Comparison of ENCODE assay signal across 8 cellular contexts in genomic region chr11:2888266-2888968, GRCh38. TPM values are rescaled to one million over a fixed set of nuclear protein-coding genes. Genes with fewer than 3 reads are reported as not detected.
DNase-seq lines count a peak whose midpoint lies in the region; ATAC-seq and TF ChIP-seq lines count a peak whose summit lies in the region.

No MANE protein-coding gene starts in this region.

- H3K27me3 ChIP-seq in CD4-positive, alpha-beta T cell (ENCODE audit: control insufficient read depth, insufficient read depth, low read length) = no peaks in the 10 kb centered on the region
- no peaks in the 10 kb centered on the region for H3K27me3 ChIP-seq in lung (ENCODE audit: control insufficient read depth, insufficient read depth)

- DNase-seq in CD4-positive, alpha-beta T cell = peak; percentile 77 to 90 (median 83)
- DNase-seq in NCI-H82 (lab: John Stamatoyannopoulos, UW) (peak; percentile 81), dermis microvascular lymphatic vessel endothelial cell (ENCODE audit: low read depth in 2 of 2) (peak; percentile 72 to 80), lung (ENCODE audit: low spot score) (peak; percentile 94)
- peak; percentile 90 for DNase-seq in activated CD4-positive, alpha-beta memory T cell treated with anti-CD3 and anti-CD28 coated beads for 36 hours
- DNase-seq in stimulated activated CD8-positive, alpha-beta memory T cell treated with anti-CD3 and anti-CD28 coated beads, Interleukin-12 subunit alpha, Interleukin-12 subunit beta, amount 100 ng/mL, for 1 hour (ENCODE audit: low read depth) = peak; percentile 80

- H3K9me3 Mint-ChIP-seq in CD4-positive, alpha-beta T cell = no peaks in the 10 kb centered on the region
- no peaks in the 10 kb centered on the region for H3K9me3 Mint-ChIP-seq in activated CD4-positive, alpha-beta memory T cell treated with anti-CD3 and anti-CD28 coated beads for 36 hours

- CTCF ChIA-PET in CD4-positive, alpha-beta T cell (lab: Charles Lee) = interaction anchor here (0.7 to 9.0 kb wide), 13 partner anchors 10 to 583 kb away, joined by 3 to 158 read pairs (median 4); partner anchors contain the start of gene TRPM5
- CTCF ChIA-PET in activated CD4-positive, alpha-beta memory T cell treated with anti-CD3 and anti-CD28 coated beads for 36 hours (lab: Charles Lee) = interaction anchor here (0.5 to 13.2 kb wide), 33 partner anchors 8 to 661 kb away, joined by 3 to 532 read pairs (median 4); partner anchors contain the start of genes KCNQ1 and PHLDA2

- WGBS in lung, 2 donors = 32 to 33% methylated on average over 25 of the region's 25 CpGs

- H3K4me3 ChIP-seq in lung = no peak overlapping the region

- peak; percentile 32 for ATAC-seq in CD4-positive, alpha-beta T cell (ENCODE audit: poor library complexity)
- ATAC-seq in HG02852 (IDR thresholded peaks at IDR 0.05; ENCODE audit: unreplicated experiment) (peak; percentile 31), lung (ENCODE audit: insufficient read depth, low FRiP score) (peak; percentile 43), HG02571 (IDR thresholded peaks at IDR 0.05; ENCODE audit: unreplicated experiment) (no peak)

- no peaks in the 10 kb centered on the region for H3K9me3 ChIP-seq in CD4-positive, alpha-beta T cell (ENCODE audit: control insufficient read depth, low read length)
- H3K9me3 ChIP-seq in lung (ENCODE audit: control insufficient read depth in 2 of 2, insufficient read depth in 1 of 2, low read length in 1 of 2) = no peaks in the 10 kb centered on the region

- no peaks in the 10 kb centered on the region for H3K36me3 ChIP-seq in lung (ENCODE audit: control insufficient read depth in 2 of 2, insufficient read depth in 2 of 2, low read length in 2 of 2)

- H3K36me3 Mint-ChIP-seq in CD4-positive, alpha-beta T cell (ENCODE audit: low read depth) = no peaks in the 10 kb centered on the region
- H3K36me3 Mint-ChIP-seq in activated CD4-positive, alpha-beta memory T cell treated with anti-CD3 and anti-CD28 coated beads for 36 hours = no peaks in the 10 kb centered on the region

- peaks cover 0 to 16% of the 10 kb centered on the region in 2 donors for H3K4me1 ChIP-seq in lung (ENCODE audit: control insufficient read depth in 2 of 2, insufficient read depth in 2 of 2, low read length in 2 of 2)

- peak; percentile 96 for TF ChIP-seq CTCF in CD4-positive, alpha-beta T cell (IDR thresholded peaks at IDR 0.05)
- TF ChIP-seq CTCF in lung (IDR thresholded peaks at IDR 0.05; ENCODE audit: control extremely low read depth, extremely low read depth) = peak; percentile 99

- POLR2A ChIA-PET in CD4-positive, alpha-beta T cell (lab: Charles Lee) = interaction anchor here (1.0 to 2.4 kb wide), 3 partner anchors 57 to 461 kb away, joined by 3 to 25 read pairs (median 5); no protein-coding TSS in a partner anchor
- POLR2A ChIA-PET in activated CD4-positive, alpha-beta memory T cell treated with anti-CD3 and anti-CD28 coated beads for 36 hours (lab: Charles Lee) = interaction anchor here (0.9 kb wide), 1 partner anchor 355 kb away, joined by 6 read pairs; no protein-coding TSS in a partner anchor

- intact Hi-C loops in CD4-positive, alpha-beta T cell (cut with DNase I, micrococcal nuclease) = loop anchor here (1.0 to 10.0 kb wide), 8 partner anchors 104 to 586 kb away; partner anchors contain the start of genes C11orf21 (in 1 of the 2), NAP1L4 (in 1 of the 2), TRPM5 (in 1 of the 2) and TSPAN32 (in 1 of the 2)
- intact Hi-C loops in activated CD4-positive, alpha-beta memory T cell treated with anti-CD3 and anti-CD28 coated beads for 36 hours (cut with micrococcal nuclease) = loop anchor here (1.0 to 10.0 kb wide), 4 partner anchors 194 to 584 kb away; partner anchors contain the start of genes C11orf21, KCNQ1, KCNQ1OT1 and TSPAN32

- H3K27me3 Mint-ChIP-seq in CD4-positive, alpha-beta T cell = no peaks in the 10 kb centered on the region
- H3K27me3 Mint-ChIP-seq in activated CD4-positive, alpha-beta memory T cell treated with anti-CD3 and anti-CD28 coated beads for 36 hours = no peaks in the 10 kb centered on the region

- H3K27ac Mint-ChIP-seq in CD4-positive, alpha-beta T cell = peak overlapping the region; percentile 63
- no peak overlapping the region for H3K27ac Mint-ChIP-seq in activated CD4-positive, alpha-beta memory T cell treated with anti-CD3 and anti-CD28 coated beads for 36 hours

- no peak overlapping the region for H3K27ac ChIP-seq in CD4-positive, alpha-beta T cell (ENCODE audit: low read depth, low read length)
- H3K27ac ChIP-seq in lung (ENCODE audit: low read depth in 1 of 2, low read length in 1 of 2) = no peak overlapping the region

- peak overlapping the region; percentile 65 for H3K4me3 Mint-ChIP-seq in CD4-positive, alpha-beta T cell
- no peak overlapping the region for H3K4me3 Mint-ChIP-seq in activated CD4-positive, alpha-beta memory T cell treated with anti-CD3 and anti-CD28 coated beads for 36 hours

- peaks cover 38% of the 10 kb centered on the region for H3K4me1 Mint-ChIP-seq in CD4-positive, alpha-beta T cell (ENCODE audit: low read depth)
- H3K4me1 Mint-ChIP-seq in activated CD4-positive, alpha-beta memory T cell treated with anti-CD3 and anti-CD28 coated beads for 36 hours (ENCODE audit: low read depth) = peaks cover 13% of the 10 kb centered on the region

RNA-seq across cellular contexts. Expression of gene CDKN1C, which starts 2.8 kb away (rescaled TPM):
- total RNA-seq in CD4-positive, alpha-beta T cell = 1 to 10 TPM; 1.9 to 2.5 TPM
- total RNA-seq in activated CD4-positive, alpha-beta memory T cell treated with anti-CD3 and anti-CD28 coated beads for 36 hours = under 1 TPM; 0.41 to 0.69 TPM
- total RNA-seq in dermis microvascular lymphatic vessel endothelial cell (19.4 and 58.8 TPM in 2 replicates), lung (100 to 1,000 TPM in 1 of 2 donors, 10 to 100 TPM in 1; 29.7 to 123 TPM)
- polyA plus RNA-seq in lung = 10 to 100 TPM in 1 of 2 donors, 1 to 10 TPM in 1; 9.9 to 24.0 TPM

RNA-seq across cellular contexts. Expression of gene PHLDA2, which starts 40.8 kb away (rescaled TPM):
- total RNA-seq in CD4-positive, alpha-beta T cell = 1 to 10 TPM; 1.1 to 1.3 TPM
- 1 to 10 TPM; 7.6 to 8.3 TPM for total RNA-seq in activated CD4-positive, alpha-beta memory T cell treated with anti-CD3 and anti-CD28 coated beads for 36 hours
- total RNA-seq in dermis microvascular lymphatic vessel endothelial cell (1.9 and 2.4 TPM in 2 replicates), lung (10 to 100 TPM in 1 of 2 donors, under 1 TPM in 1; 0.60 to 22.0 TPM)
- polyA plus RNA-seq in lung = 10 to 100 TPM; 24.1 to 49.2 TPM
